ENCODE assay signal across 21 cellular contexts in genomic region chr13:51541037-51541436, GRCh38.
"Had no signal": no experiment of that assay in that cellular context is flagged by ENCODE, and none has a peak within 500 bp of the region (broad histone marks: within the 10 kb centered on the region; RNA-seq: fewer than 3 reads in every experiment).

No MANE protein-coding gene starts in this region.

- H3K27ac Mint-ChIP-seq: activated CD4-positive, alpha-beta memory T cell treated with anti-CD3 and anti-CD28 coated beads, Interleukin-2, amount 10 ng/mL, durations not matched to agents 7 days and 5 days; activated CD4-positive, alpha-beta T cell treated with anti-CD3 and anti-CD28 coated beads, Interleukin-2, amount 10 ng/mL, durations not matched to agents 24 days and 14 days; activated naive CD4-positive, alpha-beta T cell treated with anti-CD3 and anti-CD28 coated beads, Interleukin-2, amount 50 U/mL, for 24 hours; activated T-cell treated with anti-CD3 and anti-CD28 coated beads, Interleukin-2, amount 50 U/mL, for 72 hours; dendritic cell treated with granulocyte-macrophage colony-stimulating factor and Interleukin-4, amounts not matched to agents 40 ng/mL and 50 ng/mL, for 4 days; natural killer cell treated with Interleukin-12 subunit alpha and Interleukin-12 subunit beta and Interleukin-15 and Interleukin-18, amount 100 ng/mL, for 72 hours had no signal

- H3K4me1 ChIP-seq: psoas muscle had no signal

- H3K4me3 ChIP-seq: body of pancreas, cardiac muscle cell, lung, psoas muscle, stomach, transverse colon had no signal

- H3K36me3 ChIP-seq: cardiac muscle cell, neutrophil, pancreas, stomach, transverse colon had no signal

- H3K27me3 Mint-ChIP-seq: activated naive CD4-positive, alpha-beta T cell treated with anti-CD3 and anti-CD28 coated beads, Interleukin-2, amount 50 U/mL, for 24 hours; natural killer cell treated with Interleukin-12 subunit alpha and Interleukin-12 subunit beta and Interleukin-15 and Interleukin-18, amount 100 ng/mL, for 72 hours; T-helper 17 cell had no signal

- H3K27ac ChIP-seq: cardiac muscle cell, neutrophil, pancreas, psoas muscle had no signal

- H3K9me3 ChIP-seq: body of pancreas, neutrophil, pancreas, psoas muscle, stomach, transverse colon had no signal

- H3K4me1 Mint-ChIP-seq: activated naive CD4-positive, alpha-beta T cell treated with anti-CD3 and anti-CD28 coated beads, Interleukin-2, amount 50 U/mL, for 24 hours had no signal

- DNase-seq: activated CD4-positive, alpha-beta memory T cell treated with anti-CD3 and anti-CD28 coated beads, Interleukin-2, amount 10 ng/mL, durations not matched to agents 7 days and 5 days; activated CD4-positive, alpha-beta T cell treated with anti-CD3 and anti-CD28 coated beads, Interleukin-2, amount 10 ng/mL, durations not matched to agents 24 days and 14 days; activated gamma-delta T cell; activated T-cell treated with anti-CD3 and anti-CD28 coated beads, Interleukin-2, amount 50 U/mL, for 72 hours; body of pancreas; effector CD4-positive, alpha-beta T cell; kidney; pancreas; psoas muscle; right cardiac atrium; stimulated activated CD4-positive, alpha-beta T cell treated with anti-CD3 and anti-CD28 coated beads, Interleukin-1b, Interleukin-23, amount 100 ng/mL, for 48 hours; stomach; T-helper 17 cell; transverse colon had no signal

- H3K27me3 ChIP-seq: body of pancreas, cardiac muscle cell, pancreas, stomach, transverse colon had no signal

- H3K36me3 Mint-ChIP-seq: activated naive CD4-positive, alpha-beta T cell treated with anti-CD3 and anti-CD28 coated beads, Interleukin-2, amount 50 U/mL, for 24 hours; mesothelial cell of epicardium; natural killer cell treated with Interleukin-12 subunit alpha and Interleukin-12 subunit beta and Interleukin-15 and Interleukin-18, amount 100 ng/mL, for 72 hours had no signal

- H3K4me3 Mint-ChIP-seq: activated CD4-positive, alpha-beta memory T cell treated with anti-CD3 and anti-CD28 coated beads, Interleukin-2, amount 10 ng/mL, durations not matched to agents 7 days and 5 days; activated CD4-positive, alpha-beta T cell treated with anti-CD3 and anti-CD28 coated beads, Interleukin-2, amount 10 ng/mL, durations not matched to agents 24 days and 14 days; activated naive CD4-positive, alpha-beta T cell treated with anti-CD3 and anti-CD28 coated beads, Interleukin-2, amount 50 U/mL, for 24 hours; activated T-cell treated with anti-CD3 and anti-CD28 coated beads, Interleukin-2, amount 50 U/mL, for 72 hours; dendritic cell treated with granulocyte-macrophage colony-stimulating factor and Interleukin-4, amounts not matched to agents 40 ng/mL and 50 ng/mL, for 4 days; mesothelial cell of epicardium; natural killer cell treated with Interleukin-12 subunit alpha and Interleukin-12 subunit beta and Interleukin-15 and Interleukin-18, amount 100 ng/mL, for 72 hours; T-helper 17 cell had no signal

- ATAC-seq: activated T-cell treated with anti-CD3 and anti-CD28 coated beads, Interleukin-2, amount 50 U/mL, for 72 hours; natural killer cell treated with Interleukin-12 subunit alpha and Interleukin-12 subunit beta and Interleukin-15 and Interleukin-18, amount 100 ng/mL, for 72 hours; psoas muscle; T-helper 17 cell had no signal

- H3K9me3 Mint-ChIP-seq: activated CD4-positive, alpha-beta memory T cell treated with anti-CD3 and anti-CD28 coated beads, Interleukin-2, amount 10 ng/mL, durations not matched to agents 7 days and 5 days; activated naive CD4-positive, alpha-beta T cell treated with anti-CD3 and anti-CD28 coated beads, Interleukin-2, amount 50 U/mL, for 24 hours; dendritic cell treated with granulocyte-macrophage colony-stimulating factor and Interleukin-4, amounts not matched to agents 40 ng/mL and 50 ng/mL, for 4 days; natural killer cell treated with Interleukin-12 subunit alpha and Interleukin-12 subunit beta and Interleukin-15 and Interleukin-18, amount 100 ng/mL, for 72 hours had no signal
